Comparison of ENCODE assay signal across 8 cellular contexts in genomic region chr19:7340959-7341837, GRCh38. TPM values are rescaled to one million over a fixed set of nuclear protein-coding genes. Genes with fewer than 3 reads are reported as not detected.
DNase-seq lines count a peak whose midpoint lies in the region; ATAC-seq and TF ChIP-seq lines count a peak whose summit lies in the region.

No MANE protein-coding gene starts in this region.

- peaks cover 0 to 12% (median 0%) of the 10 kb centered on the region in 5 donors for H3K27me3 Mint-ChIP-seq in naive thymus-derived CD4-positive, alpha-beta T cell
- no peaks in the 10 kb centered on the region for H3K27me3 Mint-ChIP-seq in stimulated activated memory B cell treated with anti-CD40 and anti-IgM and Interleukin-4, amounts not matched to agents 10 μg/mL and 1 μg/mL and 100 μg/mL, for 72 hours

- H3K4me1 ChIP-seq in OCI-LY1 (ENCODE audit: insufficient read depth, low read length, severe bottlenecking) (peaks cover 78% of the 10 kb centered on the region), esophagus muscularis mucosa (peaks cover 0 to 12% (median 6%) of the 10 kb centered on the region in 4 donors)
- H3K4me1 ChIP-seq in naive thymus-derived CD4-positive, alpha-beta T cell (ENCODE audit: control insufficient read depth in 2 of 2, insufficient read depth in 2 of 2, low read length in 2 of 2): peaks cover 37 to 39% of the 10 kb centered on the region in 2 donors

- peak overlapping the region in 7 of 10 donors; percentile 11 to 74 (median 39) for H3K4me3 Mint-ChIP-seq in naive thymus-derived CD4-positive, alpha-beta T cell
- no peak overlapping the region for H3K4me3 Mint-ChIP-seq in stimulated activated memory B cell treated with anti-CD40 and anti-IgM and Interleukin-4, amounts not matched to agents 10 μg/mL and 1 μg/mL and 100 μg/mL, for 72 hours

- peaks cover 8% of the 10 kb centered on the region; the same call in 1 of the 2 replicates for H3F3A ChIP-seq in OCI-LY1 (ENCODE audit: insufficient read depth, low read length)

- no peak for TF ChIP-seq POLR2A in esophagus muscularis mucosa (IDR thresholded peaks at IDR 0.05; ENCODE audit: low read depth)

- DNase-seq in CD1c-positive myeloid dendritic cell (ENCODE audit: extremely low spot score) (peak; percentile 86), HS-27A (ENCODE audit: low read depth) (peak; percentile 35), activated T-cell treated with anti-CD3 and anti-CD28 coated beads for 24 hours (ENCODE audit: low read depth) (peak; percentile 80), esophagus muscularis mucosa (ENCODE audit: extremely low spot score) (peak; percentile 97)
- peak; percentile 65 to 91 (median 77) for DNase-seq in naive thymus-derived CD4-positive, alpha-beta T cell

- peak overlapping the region; percentile 95 for H3K27ac ChIP-seq in OCI-LY1 (ENCODE audit: low read depth, low read length, poor library complexity, severe bottlenecking)
- H3K27ac ChIP-seq in esophagus muscularis mucosa (replicated peaks in 1 of 4): no peak overlapping the region
- no peak overlapping the region for H3K27ac ChIP-seq in naive thymus-derived CD4-positive, alpha-beta T cell (ENCODE audit: low read depth, low read length)

- no peaks in the 10 kb centered on the region for H3K27me3 ChIP-seq in OCI-LY1 (ENCODE audit: insufficient read depth, low read length)
- H3K27me3 ChIP-seq in esophagus muscularis mucosa: peaks cover 0 to 3% (median 0%) of the 10 kb centered on the region in 4 donors
- no peaks in the 10 kb centered on the region for H3K27me3 ChIP-seq in naive thymus-derived CD4-positive, alpha-beta T cell (ENCODE audit: control insufficient read depth in 2 of 2, insufficient read depth in 2 of 2, low read length in 2 of 2)

- H3K36me3 Mint-ChIP-seq in naive thymus-derived CD4-positive, alpha-beta T cell: no peaks in the 10 kb centered on the region
- no peaks in the 10 kb centered on the region for H3K36me3 Mint-ChIP-seq in stimulated activated memory B cell treated with anti-CD40 and anti-IgM and Interleukin-4, amounts not matched to agents 10 μg/mL and 1 μg/mL and 100 μg/mL, for 72 hours

- H3K9me3 ChIP-seq in OCI-LY1 (ENCODE audit: low read length): no peaks in the 10 kb centered on the region
- no peaks in the 10 kb centered on the region for H3K9me3 ChIP-seq in esophagus muscularis mucosa
- H3K9me3 ChIP-seq in naive thymus-derived CD4-positive, alpha-beta T cell (ENCODE audit: control insufficient read depth in 2 of 3, low read length in 3 of 3): no peaks in the 10 kb centered on the region

- CTCF ChIA-PET in naive thymus-derived CD4-positive, alpha-beta T cell (lab: Charles Lee): interaction anchor here (0.6 to 4.0 kb wide), 14 partner anchors 9 to 1085 kb away, joined by 3 to 31 read pairs (median 4); partner anchors contain the start of gene ARHGEF18

- peak; percentile 93 for TF ChIP-seq CTCF in OCI-LY1 (IDR thresholded peaks at IDR 0.05; ENCODE audit: low read length)
- peak; percentile 94 to 96 (median 95) for TF ChIP-seq CTCF in esophagus muscularis mucosa (IDR thresholded peaks at IDR 0.05)

- no peaks in the 10 kb centered on the region for H4K20me1 ChIP-seq in OCI-LY1 (ENCODE audit: insufficient read depth, low read length)

- peak; percentile 60 for ATAC-seq in naive thymus-derived CD4-positive, alpha-beta T cell
- no peak for ATAC-seq in stimulated activated memory B cell treated with anti-CD40 and anti-IgM and Interleukin-4, amounts not matched to agents 10 μg/mL and 1 μg/mL and 100 μg/mL, for 72 hours
- no peak for ATAC-seq in HG03039 (IDR thresholded peaks at IDR 0.05; ENCODE audit: unreplicated experiment)

- H3K4me1 Mint-ChIP-seq in naive thymus-derived CD4-positive, alpha-beta T cell: peaks cover 29 to 64% (median 59%) of the 10 kb centered on the region in 7 donors
- H3K4me1 Mint-ChIP-seq in stimulated activated memory B cell treated with anti-CD40 and anti-IgM and Interleukin-4, amounts not matched to agents 10 μg/mL and 1 μg/mL and 100 μg/mL, for 72 hours: peaks cover 79% of the 10 kb centered on the region

- H2AFZ ChIP-seq in OCI-LY1 (ENCODE audit: low read length): no peak overlapping the region; the same call in 1 of the 2 replicates

- peak overlapping the region; percentile 56 for H3K9ac ChIP-seq in OCI-LY1 (ENCODE audit: low read length)

- H3K9me3 Mint-ChIP-seq in naive thymus-derived CD4-positive, alpha-beta T cell: peaks cover 0 to 3% (median 0%) of the 10 kb centered on the region in 11 donors
- no peaks in the 10 kb centered on the region for H3K9me3 Mint-ChIP-seq in stimulated activated memory B cell treated with anti-CD40 and anti-IgM and Interleukin-4, amounts not matched to agents 10 μg/mL and 1 μg/mL and 100 μg/mL, for 72 hours

- no peaks in the 10 kb centered on the region for H3K79me2 ChIP-seq in OCI-LY1 (ENCODE audit: insufficient read depth, low read length)

- no peaks in the 10 kb centered on the region for H3K36me3 ChIP-seq in OCI-LY1 (ENCODE audit: insufficient read depth, low read length)
- no peaks in the 10 kb centered on the region for H3K36me3 ChIP-seq in esophagus muscularis mucosa
- no peaks in the 10 kb centered on the region for H3K36me3 ChIP-seq in naive thymus-derived CD4-positive, alpha-beta T cell (ENCODE audit: control insufficient read depth in 2 of 3, insufficient read depth in 3 of 3, low read length in 3 of 3)

- no peak for TF ChIP-seq EP300 in esophagus muscularis mucosa (IDR thresholded peaks at IDR 0.05)

- H3K4me2 ChIP-seq in OCI-LY1 (ENCODE audit: low read length): peak overlapping the region; percentile 37

- POLR2A ChIA-PET in naive thymus-derived CD4-positive, alpha-beta T cell (lab: Charles Lee): interaction anchor here (0.7 to 2.7 kb wide), 6 partner anchors 8 to 193 kb away, joined by 3 to 13 read pairs (median 6); partner anchors contain the start of gene ARHGEF18

- H3K4me3 ChIP-seq in OCI-LY1 (ENCODE audit: low read depth, low read length, poor library complexity, severe bottlenecking): no peak overlapping the region
- H3K4me3 ChIP-seq in esophagus muscularis mucosa: no peak overlapping the region
- no peak overlapping the region for H3K4me3 ChIP-seq in naive thymus-derived CD4-positive, alpha-beta T cell (ENCODE audit: low read length)

- intact Hi-C loops in esophagus muscularis mucosa (cut with DNase I): loop anchor here (1.0 to 2.0 kb wide), 2 partner anchors 192 to 238 kb away; no protein-coding TSS in a partner anchor
- intact Hi-C loops in naive thymus-derived CD4-positive, alpha-beta T cell (cut with micrococcal nuclease): loop anchor here (1.0 to 10.0 kb wide), 7 partner anchors 8 to 606 kb away; partner anchors contain the start of genes GPR108 (in 1 of the 2) and TRIP10 (in 1 of the 2)

- 42% methylated on average over 20 of the region's 22 CpGs for WGBS in esophagus muscularis mucosa

- no peaks in the 10 kb centered on the region for H3K9me2 ChIP-seq in OCI-LY1 (ENCODE audit: low read depth, low read length)

- peak overlapping the region; percentile 14 to 95 (median 86) for H3K27ac Mint-ChIP-seq in naive thymus-derived CD4-positive, alpha-beta T cell
- H3K27ac Mint-ChIP-seq in stimulated activated memory B cell treated with anti-CD40 and anti-IgM and Interleukin-4, amounts not matched to agents 10 μg/mL and 1 μg/mL and 100 μg/mL, for 72 hours: peak overlapping the region; percentile 92

RNA-seq across cellular contexts. Expression of gene ARHGEF18, which starts 7.5 kb away (rescaled TPM):
- total RNA-seq in esophagus muscularis mucosa: 10 to 100 TPM; 25.0 to 40.3 (median 29.4) TPM
- total RNA-seq in naive thymus-derived CD4-positive, alpha-beta T cell: 100 to 1,000 TPM in 4 of 5 experiments, 10 to 100 TPM in 1; 53.0 to 132 (median 130) TPM
- polyA plus RNA-seq in naive thymus-derived CD4-positive, alpha-beta T cell: 10 to 100 TPM in 1 of 2 donors, 1 to 10 TPM in 1; 3.9 to 14.4 TPM

RNA-seq across cellular contexts. Expression of gene INSR, which starts 47.0 kb away (rescaled TPM):
- 100 to 1,000 TPM in 2 of 4 donors, 10 to 100 TPM in 2; 72.3 to 143 (median 92.5) TPM for total RNA-seq in esophagus muscularis mucosa
- 1 to 10 TPM in 4 of 5 experiments, under 1 TPM in 1; 0.89 to 9.9 (median 3.9) TPM for total RNA-seq in naive thymus-derived CD4-positive, alpha-beta T cell
- under 1 TPM; 0.29 to 0.71 TPM for polyA plus RNA-seq in naive thymus-derived CD4-positive, alpha-beta T cell

Comparison
In these comparisons a context has a peak if more than half of its experiments do, and no peak if none do; other contexts are left out.
1. DNase-seq: peak in every context shown above with its lines; median percentile 97 in esophagus muscularis mucosa; 86 in CD1c-positive myeloid dendritic cell; 80 in activated T-cell treated with anti-CD3 and anti-CD28 coated beads for 24 hours; 77 in naive thymus-derived CD4-positive, alpha-beta T cell; 35 in HS-27A.
2. RNA of gene INSR, which starts 47.0 kb away (total RNA-seq): 72.3 to 143 TPM in esophagus muscularis mucosa; 0.89 to 9.9 TPM in naive thymus-derived CD4-positive, alpha-beta T cell; every median in the first group is over 4 times any median in the second.